In genomic region chr7:42090806-42091205, GRCh38 we compare ENCODE assay signal across 23 cellular contexts.
DNase-seq lines count a peak whose midpoint lies in the region; ATAC-seq and TF ChIP-seq lines count a peak whose summit lies in the region.
"Had no signal": no experiment of that assay in that cellular context is flagged by ENCODE, and none has a peak within 500 bp of the region (broad histone marks: within the 10 kb centered on the region; RNA-seq: fewer than 3 reads in every experiment).

No MANE protein-coding gene starts in this region.

- H3K36me3 ChIP-seq in NT2/D1 (ENCODE audit: insufficient read depth, insufficient read length, low read length), result peaks cover 9% of the 10 kb centered on the region
- peaks cover 0 to 4% of the 10 kb centered on the region in 2 donors for H3K36me3 ChIP-seq in gastroesophageal sphincter
- H3K36me3 ChIP-seq in muscle layer of duodenum (ENCODE audit: control insufficient read depth in 1 of 2, insufficient read depth in 2 of 2, low read length in 2 of 2), result no peaks in the 10 kb centered on the region
- no peaks in the 10 kb centered on the region for H3K36me3 ChIP-seq in upper lobe of left lung
- no peaks in the 10 kb centered on the region for H3K36me3 ChIP-seq in CD8-positive, alpha-beta T cell (ENCODE audit: insufficient read depth, low read length)
- H3K36me3 ChIP-seq: uterus, WERI-Rb-1 had no signal

- H3K27ac Mint-ChIP-seq in CD8-positive, alpha-beta T cell, result no peak overlapping the region
- H3K27ac Mint-ChIP-seq: activated CD4-positive, alpha-beta T cell treated with anti-CD3 and anti-CD28 coated beads, Interleukin-2, amount 10 ng/mL, durations not matched to agents 7 days and 5 days; activated naive CD8-positive, alpha-beta T cell treated with anti-CD3 and anti-CD28 coated beads, Interleukin-2, amount 50 U/mL, for 24 hours; CD14-positive monocyte; naive B cell; T-helper 2 cell treated with Interferon-gamma antibody and Interleukin-4, amounts not matched to agents 5 μg/mL and 100 μg/mL, for 36 hours had no signal

- 88 to 93% methylated on average over 3 to 5 of the region's 5 CpGs for WGBS in gastroesophageal sphincter (ENCODE audit: low coverage in 1 of 2), 2 donors
- 92 to 94% methylated on average over 5 of the region's 5 CpGs for WGBS in upper lobe of left lung, 2 donors

- TF ChIP-seq POLR2A in gastroesophageal sphincter (IDR thresholded peaks at IDR 0.05) (no peak), upper lobe of left lung (IDR thresholded peaks at IDR 0.05) (no peak)

- DNase-seq in NT2/D1 (ENCODE audit: low read depth, low spot score) (no peak), upper lobe of left lung (no peak), hepatic stellate cell (ENCODE audit: low spot score) (no peak), RWPE1 (ENCODE audit: low spot score) (no peak)
- no peak for DNase-seq in CD8-positive, alpha-beta T cell
- DNase-seq: activated CD4-positive, alpha-beta T cell treated with anti-CD3 and anti-CD28 coated beads, Interleukin-2, amount 10 ng/mL, durations not matched to agents 7 days and 5 days; activated naive CD8-positive, alpha-beta T cell treated with anti-CD3 and anti-CD28 coated beads, Interleukin-2, amount 50 U/mL, for 24 hours; activated T-cell treated with anti-CD3 and anti-CD28 coated beads, Interleukin-2, amount 50 U/mL, for 4 hours; cerebellar nuclear complex; EL; naive B cell; NCI-H510A; Right ventricle myocardium superior; stimulated activated CD4-positive, alpha-beta T cell treated with anti-CD3 and anti-CD28 coated beads, Interleukin-2, amount 100 ng/mL, for 24 hours; uterus; WERI-Rb-1 had no signal

- no peaks in the 10 kb centered on the region for H3K27me3 ChIP-seq in NT2/D1 (ENCODE audit: insufficient read depth, insufficient read length)
- H3K27me3 ChIP-seq in gastroesophageal sphincter, result no peaks in the 10 kb centered on the region
- no peaks in the 10 kb centered on the region for H3K27me3 ChIP-seq in muscle layer of duodenum (ENCODE audit: low read depth, low read length)
- H3K27me3 ChIP-seq in upper lobe of left lung, result no peaks in the 10 kb centered on the region
- no peaks in the 10 kb centered on the region for H3K27me3 ChIP-seq in CD8-positive, alpha-beta T cell (ENCODE audit: insufficient read depth, low read length)
- H3K27me3 ChIP-seq: uterus had no signal

- peak overlapping the region; percentile 84 for H3K9ac ChIP-seq in NT2/D1 (ENCODE audit: insufficient read length, low read depth)
- H3K9ac ChIP-seq: KMS-11 had no signal

- H3K27ac ChIP-seq in gastroesophageal sphincter, result peak overlapping the region in 3 of 4 donors; percentile 57 to 64 (median 63)
- H3K27ac ChIP-seq in muscle layer of duodenum (ENCODE audit: low read length), result peak overlapping the region; percentile 27
- peak overlapping the region in 3 of 4 donors; percentile 18 to 78 (median 67) for H3K27ac ChIP-seq in upper lobe of left lung
- no peak overlapping the region for H3K27ac ChIP-seq in CD8-positive, alpha-beta T cell (ENCODE audit: low read depth, low read length)
- no peak overlapping the region for H3K27ac ChIP-seq in RWPE1
- H3K27ac ChIP-seq: KMS-11, skin epidermis, uterus, WERI-Rb-1 had no signal

- H3K4me3 ChIP-seq in NT2/D1 (ENCODE audit: insufficient read length, low read depth) (no peak overlapping the region), gastroesophageal sphincter (no peak overlapping the region), muscle layer of duodenum (ENCODE audit: low read depth in 1 of 2, low read length in 2 of 2) (no peak overlapping the region), upper lobe of left lung (no peak overlapping the region)
- no peak overlapping the region for H3K4me3 ChIP-seq in CD8-positive, alpha-beta T cell (ENCODE audit: low read depth, low read length)
- H3K4me3 ChIP-seq: GM12878, skin epidermis, uterus had no signal

- TF ChIP-seq EP300 in gastroesophageal sphincter (IDR thresholded peaks at IDR 0.05) (no peak), upper lobe of left lung (IDR thresholded peaks at IDR 0.05) (no peak)

- H3K27me3 Mint-ChIP-seq in CD8-positive, alpha-beta T cell (ENCODE audit: low read depth), result peaks cover 3% of the 10 kb centered on the region
- H3K27me3 Mint-ChIP-seq: activated CD4-positive, alpha-beta T cell treated with anti-CD3 and anti-CD28 coated beads, Interleukin-2, amount 10 ng/mL, durations not matched to agents 7 days and 5 days; activated naive CD8-positive, alpha-beta T cell treated with anti-CD3 and anti-CD28 coated beads, Interleukin-2, amount 50 U/mL, for 24 hours had no signal

- ATAC-seq in gastroesophageal sphincter, result no peak
- no peak for ATAC-seq in upper lobe of left lung (ENCODE audit: low FRiP score in 2 of 2)
- no peak for ATAC-seq in CD8-positive, alpha-beta T cell
- ATAC-seq: activated naive CD8-positive, alpha-beta T cell treated with anti-CD3 and anti-CD28 coated beads, Interleukin-2, amount 50 U/mL, for 24 hours; activated T-cell treated with anti-CD3 and anti-CD28 coated beads, Interleukin-2, amount 50 U/mL, for 4 hours; GM12878 had no signal

- intact Hi-C loops in CD8-positive, alpha-beta T cell (cut with DNase I, micrococcal nuclease), result no loop called here

- POLR2A ChIA-PET in CD8-positive, alpha-beta T cell (lab: Charles Lee), result interaction anchor here (0.6 kb wide), 1 partner anchor 216 kb away, joined by 5 read pairs; no protein-coding TSS in a partner anchor
- POLR2A ChIA-PET in RWPE1 (lab: Yijun Ruan, JAX; ENCODE audit: low non-redundant PET), result no interaction called here

- no peak overlapping the region for H3K4me3 Mint-ChIP-seq in CD8-positive, alpha-beta T cell
- H3K4me3 Mint-ChIP-seq: activated CD4-positive, alpha-beta T cell treated with anti-CD3 and anti-CD28 coated beads, Interleukin-2, amount 10 ng/mL, durations not matched to agents 7 days and 5 days; activated naive CD8-positive, alpha-beta T cell treated with anti-CD3 and anti-CD28 coated beads, Interleukin-2, amount 50 U/mL, for 24 hours; activated T-cell treated with anti-CD3 and anti-CD28 coated beads, Interleukin-2, amount 50 U/mL, for 4 hours; CD14-positive monocyte; naive B cell; T-helper 2 cell treated with Interferon-gamma antibody and Interleukin-4, amounts not matched to agents 5 μg/mL and 100 μg/mL, for 36 hours had no signal

- no peak for TF ChIP-seq CTCF in gastroesophageal sphincter (IDR thresholded peaks at IDR 0.05)
- no peak for TF ChIP-seq CTCF in upper lobe of left lung (IDR thresholded peaks at IDR 0.05)
- TF ChIP-seq CTCF in CD8-positive, alpha-beta T cell (IDR thresholded peaks at IDR 0.05), result no peak
- no peak for TF ChIP-seq CTCF in RWPE1 (conservative IDR thresholded peaks at IDR 0.05; ENCODE audit: low read depth)

- H3K9me3 ChIP-seq in NT2/D1 (ENCODE audit: insufficient read depth, low read length), result peaks cover 7% of the 10 kb centered on the region; the same call in 1 of the 2 replicates
- no peaks in the 10 kb centered on the region for H3K9me3 ChIP-seq in gastroesophageal sphincter
- no peaks in the 10 kb centered on the region for H3K9me3 ChIP-seq in muscle layer of duodenum (ENCODE audit: control insufficient read depth in 1 of 2, low read length in 2 of 2)
- H3K9me3 ChIP-seq in upper lobe of left lung, result no peaks in the 10 kb centered on the region
- no peaks in the 10 kb centered on the region for H3K9me3 ChIP-seq in CD8-positive, alpha-beta T cell (ENCODE audit: low read length)
- H3K9me3 ChIP-seq: uterus had no signal

- H3K4me1 Mint-ChIP-seq in CD8-positive, alpha-beta T cell (ENCODE audit: low read depth), result no peaks in the 10 kb centered on the region
- H3K4me1 Mint-ChIP-seq: activated CD4-positive, alpha-beta T cell treated with anti-CD3 and anti-CD28 coated beads, Interleukin-2, amount 10 ng/mL, durations not matched to agents 7 days and 5 days; activated naive CD8-positive, alpha-beta T cell treated with anti-CD3 and anti-CD28 coated beads, Interleukin-2, amount 50 U/mL, for 24 hours; naive B cell had no signal

- H3K9me3 Mint-ChIP-seq in CD8-positive, alpha-beta T cell, result peaks cover 3% of the 10 kb centered on the region
- H3K9me3 Mint-ChIP-seq: activated CD4-positive, alpha-beta T cell treated with anti-CD3 and anti-CD28 coated beads, Interleukin-2, amount 10 ng/mL, durations not matched to agents 7 days and 5 days; activated naive CD8-positive, alpha-beta T cell treated with anti-CD3 and anti-CD28 coated beads, Interleukin-2, amount 50 U/mL, for 24 hours; activated T-cell treated with anti-CD3 and anti-CD28 coated beads, Interleukin-2, amount 50 U/mL, for 4 hours; T-helper 2 cell treated with Interferon-gamma antibody and Interleukin-4, amounts not matched to agents 5 μg/mL and 100 μg/mL, for 36 hours had no signal

- CTCF ChIA-PET in CD8-positive, alpha-beta T cell (lab: Charles Lee), result no interaction called here
- CTCF ChIA-PET in RWPE1 (lab: Yijun Ruan, JAX), result no interaction called here

- H3K4me1 ChIP-seq in NT2/D1 (ENCODE audit: insufficient read depth, insufficient read length) (peaks cover 29% of the 10 kb centered on the region), gastroesophageal sphincter (peaks cover 0 to 59% (median 12%) of the 10 kb centered on the region in 3 donors), muscle layer of duodenum (ENCODE audit: control insufficient read depth in 1 of 2, insufficient read depth in 2 of 2, low read length in 2 of 2) (peaks cover 3 to 44% of the 10 kb centered on the region in 2 donors), upper lobe of left lung (peaks cover 18 to 30% (median 24%) of the 10 kb centered on the region in 4 donors)
- H3K4me1 ChIP-seq in CD8-positive, alpha-beta T cell (ENCODE audit: insufficient read depth, low read length), result no peaks in the 10 kb centered on the region

- H3K36me3 Mint-ChIP-seq in CD8-positive, alpha-beta T cell, result no peaks in the 10 kb centered on the region
- H3K36me3 Mint-ChIP-seq: CD14-positive monocyte, naive B cell had no signal

Comparison
In these comparisons a context has a peak if more than half of its experiments do, and no peak if none do; other contexts are left out.
1. H3K27ac ChIP-seq: peak in gastroesophageal sphincter (3 of 4), muscle layer of duodenum (single experiment) and upper lobe of left lung (3 of 4); none in CD8-positive, alpha-beta T cell (single experiment) and RWPE1 (single experiment).